Comparison of ENCODE assay signal across 15 cellular contexts in genomic region chr4:38677466-38677865, GRCh38. TPM values are rescaled to one million over a fixed set of nuclear protein-coding genes. Genes with fewer than 3 reads are reported as not detected.
DNase-seq lines count a peak whose midpoint lies in the region; ATAC-seq and TF ChIP-seq lines count a peak whose summit lies in the region.
"Had no signal": no experiment of that assay in that cellular context is flagged by ENCODE, and none has a peak within 500 bp of the region (broad histone marks: within the 10 kb centered on the region; RNA-seq: fewer than 3 reads in every experiment).

No MANE protein-coding gene starts in this region.

- no peak overlapping the region for H3K4me3 Mint-ChIP-seq in activated CD4-positive, alpha-beta T cell treated with anti-CD3 and anti-CD28 coated beads for 36 hours
- H3K4me3 Mint-ChIP-seq in mesothelial cell of epicardium = no peak overlapping the region
- H3K4me3 Mint-ChIP-seq: H9 had no signal

- POLR2A ChIA-PET in activated CD4-positive, alpha-beta T cell treated with anti-CD3 and anti-CD28 coated beads for 36 hours (lab: Charles Lee) = no interaction called here
- POLR2A ChIA-PET in GM10248 (lab: Yijun Ruan, JAX) = interaction anchor here (0.7 kb wide), 1 partner anchor 206 kb away, joined by 3 read pairs; no protein-coding TSS in a partner anchor

- no peaks in the 10 kb centered on the region for H3K27me3 Mint-ChIP-seq in activated CD4-positive, alpha-beta T cell treated with anti-CD3 and anti-CD28 coated beads for 36 hours
- no peaks in the 10 kb centered on the region for H3K27me3 Mint-ChIP-seq in mesothelial cell of epicardium (ENCODE audit: low read depth)

- intact Hi-C loops in activated CD4-positive, alpha-beta T cell treated with anti-CD3 and anti-CD28 coated beads for 36 hours (cut with DNase I, micrococcal nuclease) = loop anchor here in 1 of 2 experiments (5.0 kb wide), 1 partner anchor 55 kb away; no protein-coding TSS in a partner anchor

- peak; percentile 40 for DNase-seq in activated CD4-positive, alpha-beta T cell treated with anti-CD3 and anti-CD28 coated beads for 36 hours
- no peak for DNase-seq in activated CD4-positive, alpha-beta T cell treated with anti-CD3 and anti-CD28 coated beads for 48 hours
- DNase-seq in mesothelial cell of epicardium (ENCODE audit: low spot score in 2 of 2, unreplicated experiment in 2 of 2) (no peak), GM10248 (ENCODE audit: extremely low spot score) (no peak), WERI-Rb-1 (no peak), anterior cingulate cortex (lab: John Stamatoyannopoulos, UW) (no peak)
- DNase-seq: COR-L47, foreskin melanocyte, H9, islet precursor cell, NCI-H1930, testis had no signal

- no peaks in the 10 kb centered on the region for H3K9me3 ChIP-seq in stomach smooth muscle (ENCODE audit: control insufficient read depth in 2 of 2, low read length in 2 of 2)
- H3K9me3 ChIP-seq in WERI-Rb-1 (ENCODE audit: severe bottlenecking) = no peaks in the 10 kb centered on the region
- H3K9me3 ChIP-seq: A549, testis had no signal

- H3K36me3 ChIP-seq in stomach smooth muscle (ENCODE audit: control insufficient read depth in 2 of 2, insufficient read depth in 2 of 2, low read length in 2 of 2) (peaks cover 0 to 4% of the 10 kb centered on the region in 2 donors), WERI-Rb-1 (peaks cover 26% of the 10 kb centered on the region)

- H3K4me3 ChIP-seq in stomach smooth muscle (ENCODE audit: low read length in 2 of 2) = no peak overlapping the region
- H3K4me3 ChIP-seq in WERI-Rb-1 (ENCODE audit: low read depth, low read length) = no peak overlapping the region
- H3K4me3 ChIP-seq: A549, testis had no signal

- CTCF ChIA-PET in activated CD4-positive, alpha-beta T cell treated with anti-CD3 and anti-CD28 coated beads for 36 hours (lab: Charles Lee) = interaction anchor here (0.8 to 4.9 kb wide), 8 partner anchors 9 to 498 kb away, joined by 3 to 112 read pairs (median 8); no protein-coding TSS in a partner anchor
- CTCF ChIA-PET in GM10248 (lab: Yijun Ruan, JAX) = interaction anchor here (1.1 to 6.8 kb wide), 9 partner anchors 10 to 620 kb away, joined by 3 to 115 read pairs (median 9); no protein-coding TSS in a partner anchor

- peaks cover 77% of the 10 kb centered on the region for H3K4me1 Mint-ChIP-seq in activated CD4-positive, alpha-beta T cell treated with anti-CD3 and anti-CD28 coated beads for 36 hours
- H3K4me1 Mint-ChIP-seq in mesothelial cell of epicardium = peaks cover 54% of the 10 kb centered on the region

- TF ChIP-seq CTCF in mesothelial cell of epicardium (IDR thresholded peaks at IDR 0.05; ENCODE audit: unreplicated experiment) (no peak), GM10248 (IDR thresholded peaks at IDR 0.05; ENCODE audit: control extremely low read depth, extremely low read depth, low read depth, missing control alignments) (no peak), WERI-Rb-1 (IDR thresholded peaks at IDR 0.05; ENCODE audit: low read depth, low read length) (no peak)

- H3K27ac Mint-ChIP-seq in activated CD4-positive, alpha-beta T cell treated with anti-CD3 and anti-CD28 coated beads for 36 hours = peak overlapping the region; percentile 5
- H3K27ac Mint-ChIP-seq in mesothelial cell of epicardium = peak overlapping the region; percentile 48

- H3K9me3 Mint-ChIP-seq in activated CD4-positive, alpha-beta T cell treated with anti-CD3 and anti-CD28 coated beads for 36 hours (ENCODE audit: low read depth) = no peaks in the 10 kb centered on the region
- H3K9me3 Mint-ChIP-seq in mesothelial cell of epicardium = peaks cover 5% of the 10 kb centered on the region
- H3K9me3 Mint-ChIP-seq: H9 had no signal

- peaks cover 10% of the 10 kb centered on the region for H3K36me3 Mint-ChIP-seq in activated CD4-positive, alpha-beta T cell treated with anti-CD3 and anti-CD28 coated beads for 36 hours (ENCODE audit: low read depth)
- H3K36me3 Mint-ChIP-seq in mesothelial cell of epicardium = peaks cover 28% of the 10 kb centered on the region

- H3K4me1 ChIP-seq in stomach smooth muscle (ENCODE audit: control insufficient read depth, insufficient read depth, low read length) = peaks cover 64% of the 10 kb centered on the region

- H3K27ac ChIP-seq in angular gyrus (ENCODE audit: low read depth, low read length) = peak overlapping the region; percentile 19
- peak overlapping the region; percentile 46 for H3K27ac ChIP-seq in stomach smooth muscle (ENCODE audit: low read length)
- no peak overlapping the region for H3K27ac ChIP-seq in WERI-Rb-1
- H3K27ac ChIP-seq: A549, testis had no signal

- H3K9ac ChIP-seq in stomach smooth muscle (ENCODE audit: low read length in 2 of 2) = no peak overlapping the region

- peak; percentile 60 for ATAC-seq in activated CD4-positive, alpha-beta T cell treated with anti-CD3 and anti-CD28 coated beads for 36 hours
- ATAC-seq: A549 had no signal

- H3K27me3 ChIP-seq in stomach smooth muscle (ENCODE audit: control insufficient read depth in 1 of 2, insufficient read depth in 2 of 2, low read length in 2 of 2) (no peaks in the 10 kb centered on the region), WERI-Rb-1 (ENCODE audit: insufficient read depth, low read depth, severe bottlenecking) (no peaks in the 10 kb centered on the region)
- H3K27me3 ChIP-seq: testis had no signal

RNA-seq across cellular contexts. Expression of gene KLF3, which starts 13.5 kb away (rescaled TPM):
- 1 to 10 TPM; 6.1 to 6.2 TPM for total RNA-seq in activated CD4-positive, alpha-beta T cell treated with anti-CD3 and anti-CD28 coated beads for 36 hours
- 60.9 to 63.1 TPM (median 61.0 TPM) in 3 replicates for total RNA-seq in mesothelial cell of epicardium
